Comparison of ENCODE assay signal across 18 cellular contexts in the genomic region with DNA sequence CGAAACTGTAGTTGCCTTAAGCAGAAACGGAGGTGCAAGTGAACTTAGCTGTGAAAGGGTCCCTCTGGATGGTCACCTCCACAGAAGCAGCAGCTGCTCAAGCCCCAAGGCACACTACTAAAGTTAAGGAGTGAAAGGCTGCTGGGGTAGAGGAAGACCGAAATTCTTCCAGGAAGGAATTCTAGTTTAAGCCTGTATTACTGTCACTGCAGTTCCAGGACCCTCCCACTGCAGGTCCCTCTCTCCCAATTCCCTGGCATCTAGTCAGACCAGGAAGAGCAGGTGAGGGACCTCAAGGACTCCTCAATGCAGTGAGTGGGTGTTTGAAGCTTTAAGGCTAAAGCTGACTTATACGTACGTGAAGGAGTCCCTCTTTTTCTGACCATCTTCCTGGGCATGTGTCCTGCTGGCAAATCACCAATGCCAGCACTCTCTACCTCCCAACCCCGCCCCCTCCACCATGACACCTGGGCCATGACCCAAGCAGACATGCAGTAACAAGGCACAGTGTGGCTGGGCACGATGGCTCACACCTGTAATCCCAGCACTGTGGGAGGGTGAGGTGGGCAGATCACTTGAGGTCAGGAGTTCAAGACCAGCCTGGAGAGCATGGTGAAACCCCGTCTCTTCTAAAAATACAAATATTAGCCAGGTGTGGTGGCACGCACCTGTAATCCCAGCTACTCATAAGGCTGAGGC. TPM values are rescaled to one million over a fixed set of nuclear protein-coding genes. Genes with fewer than 3 reads are reported as not detected.
DNase-seq lines count a peak whose midpoint lies in the region; ATAC-seq and TF ChIP-seq lines count a peak whose summit lies in the region.
"Had no signal": no experiment of that assay in that cellular context is flagged by ENCODE, and none has a peak within 500 bp of the region (broad histone marks: within the 10 kb centered on the region; RNA-seq: fewer than 3 reads in every experiment).

No MANE protein-coding gene starts in this region.

- no peak overlapping the region for H3K27ac ChIP-seq in CD4-positive, alpha-beta memory T cell (ENCODE audit: low read depth, low read length)
- H3K27ac ChIP-seq in esophagus muscularis mucosa (replicated peaks in 1 of 4) = peak overlapping the region; percentile 80 to 83 (median 82)

- peaks cover 0 to 5% (median 0%) of the 10 kb centered on the region in 8 donors for H3K9me3 Mint-ChIP-seq in CD4-positive, alpha-beta memory T cell
- no peaks in the 10 kb centered on the region for H3K9me3 Mint-ChIP-seq in osteocyte (ENCODE audit: unreplicated experiment)
- no peaks in the 10 kb centered on the region for H3K9me3 Mint-ChIP-seq in activated CD4-positive, alpha-beta T cell treated with anti-CD3 and anti-CD28 coated beads, Interleukin-2, amount 10 ng/mL, durations not matched to agents 24 days and 14 days
- H3K9me3 Mint-ChIP-seq: activated naive CD4-positive, alpha-beta T cell treated with anti-CD3 and anti-CD28 coated beads, Interleukin-2, amount 50 U/mL, for 72 hours had no signal

- peaks cover 5 to 7% of the 10 kb centered on the region in 2 donors for H3K36me3 Mint-ChIP-seq in CD4-positive, alpha-beta memory T cell
- peaks cover 2% of the 10 kb centered on the region for H3K36me3 Mint-ChIP-seq in osteocyte (ENCODE audit: unreplicated experiment)
- H3K36me3 Mint-ChIP-seq in activated CD4-positive, alpha-beta T cell treated with anti-CD3 and anti-CD28 coated beads, Interleukin-2, amount 10 ng/mL, durations not matched to agents 24 days and 14 days (ENCODE audit: low read depth) = no peaks in the 10 kb centered on the region
- H3K36me3 Mint-ChIP-seq: activated naive CD4-positive, alpha-beta T cell treated with anti-CD3 and anti-CD28 coated beads, Interleukin-2, amount 50 U/mL, for 72 hours; IgD-negative memory B cell; memory B cell had no signal

- no peak for TF ChIP-seq EP300 in esophagus muscularis mucosa (IDR thresholded peaks at IDR 0.05)

- no peaks in the 10 kb centered on the region for H3K9me3 ChIP-seq in CD4-positive, alpha-beta memory T cell (ENCODE audit: control insufficient read depth in 1 of 2, low read length in 2 of 2)
- no peaks in the 10 kb centered on the region for H3K9me3 ChIP-seq in esophagus muscularis mucosa

- POLR2A ChIA-PET in CD4-positive, alpha-beta memory T cell (lab: Charles Lee; ENCODE audit: partially characterized antibody) = no interaction called here

- 78% methylated on average over 7 of the region's 9 CpGs for WGBS in esophagus muscularis mucosa

- H3K27ac Mint-ChIP-seq in CD4-positive, alpha-beta memory T cell = peak overlapping the region in 5 of 7 donors; percentile 3 to 59 (median 57)
- peak overlapping the region; percentile 14 for H3K27ac Mint-ChIP-seq in osteocyte (ENCODE audit: unreplicated experiment)
- no peak overlapping the region for H3K27ac Mint-ChIP-seq in activated CD4-positive, alpha-beta T cell treated with anti-CD3 and anti-CD28 coated beads, Interleukin-2, amount 10 ng/mL, durations not matched to agents 24 days and 14 days
- H3K27ac Mint-ChIP-seq: activated CD4-positive, alpha-beta T cell treated with anti-CD3 and anti-CD28 coated beads for 36 hours; activated naive CD4-positive, alpha-beta T cell treated with anti-CD3 and anti-CD28 coated beads, Interleukin-2, amount 50 U/mL, for 72 hours; IgD-negative memory B cell; memory B cell; T-helper 17 cell had no signal

- no peak for TF ChIP-seq CTCF in esophagus muscularis mucosa (IDR thresholded peaks at IDR 0.05)
- no peak for TF ChIP-seq CTCF in osteocyte (IDR thresholded peaks at IDR 0.05)

- CTCF ChIA-PET in CD4-positive, alpha-beta memory T cell (lab: Charles Lee; ENCODE audit: partially characterized antibody) = no interaction called here

- no peak for TF ChIP-seq POLR2A in esophagus muscularis mucosa (IDR thresholded peaks at IDR 0.05; ENCODE audit: low read depth)

- H3K4me3 Mint-ChIP-seq in CD4-positive, alpha-beta memory T cell = no peak overlapping the region
- H3K4me3 Mint-ChIP-seq in osteocyte (ENCODE audit: unreplicated experiment) = no peak overlapping the region
- H3K4me3 Mint-ChIP-seq in activated CD4-positive, alpha-beta T cell treated with anti-CD3 and anti-CD28 coated beads, Interleukin-2, amount 10 ng/mL, durations not matched to agents 24 days and 14 days = no peak overlapping the region
- H3K4me3 Mint-ChIP-seq: activated CD4-positive, alpha-beta T cell treated with anti-CD3 and anti-CD28 coated beads for 36 hours; IgD-negative memory B cell; memory B cell; T-helper 17 cell had no signal

- peaks cover 28 to 77% (median 42%) of the 10 kb centered on the region in 4 donors for H3K4me1 Mint-ChIP-seq in CD4-positive, alpha-beta memory T cell
- peaks cover 29% of the 10 kb centered on the region for H3K4me1 Mint-ChIP-seq in osteocyte (ENCODE audit: unreplicated experiment)
- peaks cover 2% of the 10 kb centered on the region for H3K4me1 Mint-ChIP-seq in activated CD4-positive, alpha-beta T cell treated with anti-CD3 and anti-CD28 coated beads, Interleukin-2, amount 10 ng/mL, durations not matched to agents 24 days and 14 days
- H3K4me1 Mint-ChIP-seq: IgD-negative memory B cell, memory B cell had no signal

- ATAC-seq in HG02870 (IDR thresholded peaks at IDR 0.05; ENCODE audit: unreplicated experiment) = no peak
- ATAC-seq: activated CD4-positive, alpha-beta T cell treated with anti-CD3 and anti-CD28 coated beads for 36 hours; activated naive CD4-positive, alpha-beta T cell treated with anti-CD3 and anti-CD28 coated beads, Interleukin-2, amount 50 U/mL, for 72 hours; HCT116; T-helper 17 cell had no signal

- H3K36me3 ChIP-seq in CD4-positive, alpha-beta memory T cell (ENCODE audit: insufficient read depth, low read length) = no peaks in the 10 kb centered on the region
- no peaks in the 10 kb centered on the region for H3K36me3 ChIP-seq in esophagus muscularis mucosa

- peaks cover 28% of the 10 kb centered on the region for H3K4me1 ChIP-seq in CD4-positive, alpha-beta memory T cell (ENCODE audit: insufficient read depth, low read length)
- peaks cover 53 to 83% (median 71%) of the 10 kb centered on the region in 4 donors for H3K4me1 ChIP-seq in esophagus muscularis mucosa

- H3K27me3 ChIP-seq in CD4-positive, alpha-beta memory T cell (ENCODE audit: insufficient read depth, low read length) = no peaks in the 10 kb centered on the region
- no peaks in the 10 kb centered on the region for H3K27me3 ChIP-seq in esophagus muscularis mucosa

- no peak for DNase-seq in CD4-positive, alpha-beta memory T cell
- DNase-seq in NCI-H526 treated with DMSO at 0.1 percent for 48 hours (lab: John Stamatoyannopoulos, UW) (peak; percentile 40), esophagus muscularis mucosa (ENCODE audit: extremely low spot score) (no peak), osteocyte (ENCODE audit: extremely low spot score, unreplicated experiment) (no peak), NCI-H1048 (lab: John Stamatoyannopoulos, UW) (no peak), NCI-H510A treated with DMSO at 0.1 percent for 48 hours (lab: John Stamatoyannopoulos, UW) (no peak)
- no peak for DNase-seq in activated CD4-positive, alpha-beta T cell treated with anti-CD3 and anti-CD28 coated beads, Interleukin-2, amount 10 ng/mL, durations not matched to agents 24 days and 14 days
- DNase-seq: activated CD4-positive, alpha-beta T cell treated with anti-CD3 and anti-CD28 coated beads for 36 hours; NCI-H1105; NCI-H2171 treated with DMSO at 0.1 percent for 48 hours; SHP77 treated with DMSO at 0.1 percent for 48 hours; stimulated activated naive CD4-positive, alpha-beta T cell; T-helper 17 cell had no signal

- intact Hi-C loops in CD4-positive, alpha-beta memory T cell (cut with micrococcal nuclease) = no loop called here
- intact Hi-C loops in esophagus muscularis mucosa (cut with DNase I) = loop anchor here (5.0 kb wide), 1 partner anchor 91 kb away; no protein-coding TSS in a partner anchor
- intact Hi-C loops in activated CD4-positive, alpha-beta T cell treated with anti-CD3 and anti-CD28 coated beads, Interleukin-2, amount 10 ng/mL, durations not matched to agents 24 days and 14 days (cut with micrococcal nuclease) = no loop called here

- no peak overlapping the region for H3K4me3 ChIP-seq in CD4-positive, alpha-beta memory T cell (ENCODE audit: low read length in 2 of 2)
- H3K4me3 ChIP-seq in esophagus muscularis mucosa = no peak overlapping the region

- no peaks in the 10 kb centered on the region for H3K27me3 Mint-ChIP-seq in CD4-positive, alpha-beta memory T cell
- H3K27me3 Mint-ChIP-seq in osteocyte (ENCODE audit: unreplicated experiment) = no peaks in the 10 kb centered on the region
- H3K27me3 Mint-ChIP-seq in activated CD4-positive, alpha-beta T cell treated with anti-CD3 and anti-CD28 coated beads, Interleukin-2, amount 10 ng/mL, durations not matched to agents 24 days and 14 days = peaks cover 4% of the 10 kb centered on the region
- H3K27me3 Mint-ChIP-seq: activated CD4-positive, alpha-beta T cell treated with anti-CD3 and anti-CD28 coated beads for 36 hours; T-helper 17 cell had no signal

RNA-seq across cellular contexts. Expression of a gene that starts 57.2 kb away (rescaled TPM):
- total RNA-seq in CD4-positive, alpha-beta memory T cell = 10 to 100 TPM; 44.4 to 47.3 TPM
- 10 to 100 TPM; 34.5 to 40.2 TPM for polyA plus RNA-seq in CD4-positive, alpha-beta memory T cell
- 100 to 1,000 TPM; 176 to 262 (median 188) TPM for total RNA-seq in esophagus muscularis mucosa
- 14.1 and 17.2 TPM in 2 replicates for total RNA-seq in osteocyte
- total RNA-seq in activated CD4-positive, alpha-beta T cell treated with anti-CD3 and anti-CD28 coated beads, Interleukin-2, amount 10 ng/mL, durations not matched to agents 24 days and 14 days = 5.3 and 7.4 TPM in 2 replicates
